In genomic region chr2:127810637-127811396, GRCh38 we compare ENCODE assay signal across 1 cellular context.
A peak's percentile ranks its signal among the peaks of the same experiment; 100 is the strongest.
TF ChIP-seq lines count a peak whose summit lies in the region.

Gene WDR33 (minus strand): TSS chr2:127811171. CDS start chr2:127770981, 40,190 bp downstream.

TF ChIP-seq in K562, 482 proteins besides CTCF, POLR2A, EP300 and RAD21 (continued from another document):
- TF ChIP-seq, protein P1, sequence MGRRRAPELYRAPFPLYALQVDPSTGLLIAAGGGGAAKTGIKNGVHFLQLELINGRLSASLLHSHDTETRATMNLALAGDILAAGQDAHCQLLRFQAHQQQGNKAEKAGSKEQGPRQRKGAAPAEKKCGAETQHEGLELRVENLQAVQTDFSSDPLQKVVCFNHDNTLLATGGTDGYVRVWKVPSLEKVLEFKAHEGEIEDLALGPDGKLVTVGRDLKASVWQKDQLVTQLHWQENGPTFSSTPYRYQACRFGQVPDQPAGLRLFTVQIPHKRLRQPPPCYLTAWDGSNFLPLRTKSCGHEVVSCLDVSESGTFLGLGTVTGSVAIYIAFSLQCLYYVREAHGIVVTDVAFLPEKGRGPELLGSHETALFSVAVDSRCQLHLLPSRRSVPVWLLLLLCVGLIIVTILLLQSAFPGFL (CRISPR knock-in tag; IDR thresholded peaks at IDR 0.05), result 0 out of 2 replicates have a peak, but pooled peaks have one; percentile 8
- TF ChIP-seq SIN3B (IDR thresholded peaks at IDR 0.05; ENCODE audit: low read depth) (peak; percentile 62), MXI1 (IDR thresholded peaks at IDR 0.05; ENCODE audit: low read depth, low read length) (no peak), DIDO1 (tag; IDR thresholded peaks at IDR 0.05; ENCODE audit: low read depth) (peak; percentile 73; the same call in 1 of the 2 replicates), MEIS2 (IDR thresholded peaks at IDR 0.05; ENCODE audit: partially characterized antibody) (peak; percentile 45), HBP1 (CRISPR knock-in tag; IDR thresholded peaks at IDR 0.05) (peak; percentile 10; the same call in 1 of the 2 replicates), FOSL1 (tag; conservative IDR thresholded peaks at IDR 0.05) (no peak), L3MBTL2 (IDR thresholded peaks at IDR 0.05) (peak; percentile 75), ZNF143 (CRISPR knock-in tag; IDR thresholded peaks at IDR 0.05) (0 out of 2 replicates have a peak, but pooled peaks have one; percentile 27), SMARCA4 (IDR thresholded peaks at IDR 0.05) (no peak), RCOR1 (IDR thresholded peaks at IDR 0.05; ENCODE audit: borderline replicate concordance in 1 of 2, low read depth in 2 of 2, low read length in 2 of 2) (peak in 1 of 2 experiments; percentile 62; a peak in 1 of 4 replicates), KLF6 (CRISPR knock-in tag; IDR thresholded peaks at IDR 0.05; ENCODE audit: borderline replicate concordance) (no peak), ETV1 (tag; conservative IDR thresholded peaks at IDR 0.05; ENCODE audit: low read depth) (peak; percentile 53; the same call in 1 of the 2 replicates), THAP12 (CRISPR knock-in tag; IDR thresholded peaks at IDR 0.05) (peak; percentile 72; the same call in 1 of the 2 replicates), RB1 (IDR thresholded peaks at IDR 0.05; ENCODE audit: low read depth) (peak; percentile 42; the same call in 1 of the 2 replicates), SREBF2 (CRISPR knock-in tag; IDR thresholded peaks at IDR 0.05) (no peak), ATF1 (CRISPR knock-in tag; IDR thresholded peaks at IDR 0.05) (no peak; the same call in 1 of the 2 replicates), ATF1 (tag; IDR thresholded peaks at IDR 0.05) (peak; percentile 97), GTF2A2 (tag; IDR thresholded peaks at IDR 0.05) (no peak), SMAD3 (CRISPR knock-in tag; conservative IDR thresholded peaks at IDR 0.05) (0 out of 2 replicates have a peak, but pooled peaks have one; percentile 11), ZFP91 (CRISPR knock-in tag; IDR thresholded peaks at IDR 0.05) (no peak), SMAD1 (IDR thresholded peaks at IDR 0.05; ENCODE audit: low read depth, low read length, partially characterized antibody) (peak; percentile 26), TAF1 (IDR thresholded peaks at IDR 0.05; ENCODE audit: control insufficient read depth, extremely low read depth, insufficient read depth, low read length, severe bottlenecking) (peak; percentile 82), ZBTB8A (IDR thresholded peaks at IDR 0.05; ENCODE audit: partially characterized antibody) (no peak), ZNF316 (IDR thresholded peaks at IDR 0.05) (peak; percentile 86), JUN (IDR thresholded peaks at IDR 0.05; ENCODE audit: borderline replicate concordance, low read depth, low read length) (no peak), JUN (CRISPR knock-in tag; IDR thresholded peaks at IDR 0.05; ENCODE audit: borderline replicate concordance) (peak; percentile 74; the same call in 1 of the 2 replicates), NR2C1 (IDR thresholded peaks at IDR 0.05) (no peak), NR2C1 (tag; IDR thresholded peaks at IDR 0.05) (peak; percentile 71), SRSF3 (IDR thresholded peaks at IDR 0.05; ENCODE audit: insufficient read depth, low read length) (no peak), MAFF (IDR thresholded peaks at IDR 0.05; ENCODE audit: low read length) (no peak), LEF1 (IDR thresholded peaks at IDR 0.05) (no peak), HMBOX1 (IDR thresholded peaks at IDR 0.05) (peak; percentile 71; the same call in 1 of the 2 replicates), RBBP5 (IDR thresholded peaks at IDR 0.05; ENCODE audit: borderline replicate concordance, insufficient read depth, low read length, poor library complexity, severe bottlenecking) (peak; percentile 92), YY1 (IDR thresholded peaks at IDR 0.05; ENCODE audit: borderline replicate concordance in 1 of 3, control insufficient read depth in 1 of 3, extremely low read depth in 1 of 3, insufficient read depth in 3 of 3, insufficient read length in 1 of 3, insufficient replicate concordance in 2 of 3, low read depth in 1 of 3, low read length in 2 of 3) (peak; percentile 82 to 97 (median 93)), FIP1L1 (IDR thresholded peaks at IDR 0.05; ENCODE audit: low read depth, low read length, poor library complexity, severe bottlenecking) (no peak), ZNF174 (CRISPR knock-in tag; IDR thresholded peaks at IDR 0.05) (no peak)
- TF ChIP-seq, protein P2, sequence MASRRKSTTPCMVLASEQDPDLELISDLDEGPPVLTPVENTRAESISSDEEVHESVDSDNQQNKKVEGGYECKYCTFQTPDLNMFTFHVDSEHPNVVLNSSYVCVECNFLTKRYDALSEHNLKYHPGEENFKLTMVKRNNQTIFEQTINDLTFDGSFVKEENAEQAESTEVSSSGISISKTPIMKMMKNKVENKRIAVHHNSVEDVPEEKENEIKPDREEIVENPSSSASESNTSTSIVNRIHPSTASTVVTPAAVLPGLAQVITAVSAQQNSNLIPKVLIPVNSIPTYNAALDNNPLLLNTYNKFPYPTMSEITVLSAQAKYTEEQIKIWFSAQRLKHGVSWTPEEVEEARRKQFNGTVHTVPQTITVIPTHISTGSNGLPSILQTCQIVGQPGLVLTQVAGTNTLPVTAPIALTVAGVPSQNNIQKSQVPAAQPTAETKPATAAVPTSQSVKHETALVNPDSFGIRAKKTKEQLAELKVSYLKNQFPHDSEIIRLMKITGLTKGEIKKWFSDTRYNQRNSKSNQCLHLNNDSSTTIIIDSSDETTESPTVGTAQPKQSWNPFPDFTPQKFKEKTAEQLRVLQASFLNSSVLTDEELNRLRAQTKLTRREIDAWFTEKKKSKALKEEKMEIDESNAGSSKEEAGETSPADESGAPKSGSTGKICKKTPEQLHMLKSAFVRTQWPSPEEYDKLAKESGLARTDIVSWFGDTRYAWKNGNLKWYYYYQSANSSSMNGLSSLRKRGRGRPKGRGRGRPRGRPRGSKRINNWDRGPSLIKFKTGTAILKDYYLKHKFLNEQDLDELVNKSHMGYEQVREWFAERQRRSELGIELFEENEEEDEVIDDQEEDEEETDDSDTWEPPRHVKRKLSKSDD (conservative IDR thresholded peaks at IDR 0.05; ENCODE audit: low read length), result peak; percentile 34; the same call in 1 of the 2 replicates
- TF ChIP-seq, protein P3, sequence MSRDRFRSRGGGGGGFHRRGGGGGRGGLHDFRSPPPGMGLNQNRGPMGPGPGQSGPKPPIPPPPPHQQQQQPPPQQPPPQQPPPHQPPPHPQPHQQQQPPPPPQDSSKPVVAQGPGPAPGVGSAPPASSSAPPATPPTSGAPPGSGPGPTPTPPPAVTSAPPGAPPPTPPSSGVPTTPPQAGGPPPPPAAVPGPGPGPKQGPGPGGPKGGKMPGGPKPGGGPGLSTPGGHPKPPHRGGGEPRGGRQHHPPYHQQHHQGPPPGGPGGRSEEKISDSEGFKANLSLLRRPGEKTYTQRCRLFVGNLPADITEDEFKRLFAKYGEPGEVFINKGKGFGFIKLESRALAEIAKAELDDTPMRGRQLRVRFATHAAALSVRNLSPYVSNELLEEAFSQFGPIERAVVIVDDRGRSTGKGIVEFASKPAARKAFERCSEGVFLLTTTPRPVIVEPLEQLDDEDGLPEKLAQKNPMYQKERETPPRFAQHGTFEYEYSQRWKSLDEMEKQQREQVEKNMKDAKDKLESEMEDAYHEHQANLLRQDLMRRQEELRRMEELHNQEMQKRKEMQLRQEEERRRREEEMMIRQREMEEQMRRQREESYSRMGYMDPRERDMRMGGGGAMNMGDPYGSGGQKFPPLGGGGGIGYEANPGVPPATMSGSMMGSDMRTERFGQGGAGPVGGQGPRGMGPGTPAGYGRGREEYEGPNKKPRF (IDR thresholded peaks at IDR 0.05; ENCODE audit: low read depth, low read length), result no peak
- TF ChIP-seq, protein P4, sequence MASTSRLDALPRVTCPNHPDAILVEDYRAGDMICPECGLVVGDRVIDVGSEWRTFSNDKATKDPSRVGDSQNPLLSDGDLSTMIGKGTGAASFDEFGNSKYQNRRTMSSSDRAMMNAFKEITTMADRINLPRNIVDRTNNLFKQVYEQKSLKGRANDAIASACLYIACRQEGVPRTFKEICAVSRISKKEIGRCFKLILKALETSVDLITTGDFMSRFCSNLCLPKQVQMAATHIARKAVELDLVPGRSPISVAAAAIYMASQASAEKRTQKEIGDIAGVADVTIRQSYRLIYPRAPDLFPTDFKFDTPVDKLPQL (IDR thresholded peaks at IDR 0.05; ENCODE audit: extremely low read depth, insufficient read length), result peak; percentile 44
- TF ChIP-seq, protein P5, sequence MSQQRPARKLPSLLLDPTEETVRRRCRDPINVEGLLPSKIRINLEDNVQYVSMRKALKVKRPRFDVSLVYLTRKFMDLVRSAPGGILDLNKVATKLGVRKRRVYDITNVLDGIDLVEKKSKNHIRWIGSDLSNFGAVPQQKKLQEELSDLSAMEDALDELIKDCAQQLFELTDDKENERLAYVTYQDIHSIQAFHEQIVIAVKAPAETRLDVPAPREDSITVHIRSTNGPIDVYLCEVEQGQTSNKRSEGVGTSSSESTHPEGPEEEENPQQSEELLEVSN (IDR thresholded peaks at IDR 0.05; ENCODE audit: borderline replicate concordance in 1 of 2, extremely low read depth in 1 of 2, insufficient read depth in 1 of 2, insufficient read length in 1 of 2, low read depth in 1 of 2, low read length in 1 of 2, poor library complexity in 1 of 2, severe bottlenecking in 1 of 2), result peak; percentile 76 to 85
- TF ChIP-seq, protein P6, sequence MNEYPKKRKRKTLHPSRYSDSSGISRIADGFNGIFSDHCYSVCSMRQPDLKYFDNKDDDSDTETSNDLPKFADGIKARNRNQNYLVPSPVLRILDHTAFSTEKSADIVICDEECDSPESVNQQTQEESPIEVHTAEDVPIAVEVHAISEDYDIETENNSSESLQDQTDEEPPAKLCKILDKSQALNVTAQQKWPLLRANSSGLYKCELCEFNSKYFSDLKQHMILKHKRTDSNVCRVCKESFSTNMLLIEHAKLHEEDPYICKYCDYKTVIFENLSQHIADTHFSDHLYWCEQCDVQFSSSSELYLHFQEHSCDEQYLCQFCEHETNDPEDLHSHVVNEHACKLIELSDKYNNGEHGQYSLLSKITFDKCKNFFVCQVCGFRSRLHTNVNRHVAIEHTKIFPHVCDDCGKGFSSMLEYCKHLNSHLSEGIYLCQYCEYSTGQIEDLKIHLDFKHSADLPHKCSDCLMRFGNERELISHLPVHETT (CRISPR knock-in tag; conservative IDR thresholded peaks at IDR 0.05 in 1 of 2, IDR thresholded peaks at IDR 0.05 in 1 of 2), result peak in 1 of 2 experiments; percentile 68; a peak in 1 of 4 replicates
- TF ChIP-seq, protein P7, sequence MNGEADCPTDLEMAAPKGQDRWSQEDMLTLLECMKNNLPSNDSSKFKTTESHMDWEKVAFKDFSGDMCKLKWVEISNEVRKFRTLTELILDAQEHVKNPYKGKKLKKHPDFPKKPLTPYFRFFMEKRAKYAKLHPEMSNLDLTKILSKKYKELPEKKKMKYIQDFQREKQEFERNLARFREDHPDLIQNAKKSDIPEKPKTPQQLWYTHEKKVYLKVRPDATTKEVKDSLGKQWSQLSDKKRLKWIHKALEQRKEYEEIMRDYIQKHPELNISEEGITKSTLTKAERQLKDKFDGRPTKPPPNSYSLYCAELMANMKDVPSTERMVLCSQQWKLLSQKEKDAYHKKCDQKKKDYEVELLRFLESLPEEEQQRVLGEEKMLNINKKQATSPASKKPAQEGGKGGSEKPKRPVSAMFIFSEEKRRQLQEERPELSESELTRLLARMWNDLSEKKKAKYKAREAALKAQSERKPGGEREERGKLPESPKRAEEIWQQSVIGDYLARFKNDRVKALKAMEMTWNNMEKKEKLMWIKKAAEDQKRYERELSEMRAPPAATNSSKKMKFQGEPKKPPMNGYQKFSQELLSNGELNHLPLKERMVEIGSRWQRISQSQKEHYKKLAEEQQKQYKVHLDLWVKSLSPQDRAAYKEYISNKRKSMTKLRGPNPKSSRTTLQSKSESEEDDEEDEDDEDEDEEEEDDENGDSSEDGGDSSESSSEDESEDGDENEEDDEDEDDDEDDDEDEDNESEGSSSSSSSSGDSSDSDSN (IDR thresholded peaks at IDR 0.05; ENCODE audit: borderline replicate concordance in 1 of 2, low read depth in 2 of 2, low read length in 2 of 2), result peak in 1 of 2 experiments; percentile 51; a peak in 1 of 4 replicates
